23 cellular contexts compared by ENCODE assay signal in genomic region chr4:11724731-11725130, GRCh38.
DNase-seq lines count a peak whose midpoint lies in the region; FAIRE-seq and TF ChIP-seq lines count a peak whose summit lies in the region.
"Had no signal": no experiment of that assay in that cellular context is flagged by ENCODE, and none has a peak within 500 bp of the region (broad histone marks: within the 10 kb centered on the region; RNA-seq: fewer than 3 reads in every experiment).

No MANE protein-coding gene starts in this region.

- DNase-seq in H54 (ENCODE audit: insufficient read length, low spot score), result no peak
- DNase-seq in LHCN-M2 (ENCODE audit: low read depth), result peak; percentile 92
- DNase-seq in astrocyte of the spinal cord (ENCODE audit: low read depth, low spot score), result peak; percentile 68
- DNase-seq in fibroblast of pulmonary artery (ENCODE audit: low read depth), result peak; percentile 52
- no peak for DNase-seq in NCI-H128 (lab: John Stamatoyannopoulos, UW; ENCODE audit: unreplicated experiment)
- no peak for DNase-seq in ACHN
- DNase-seq in T-helper 2 cell treated with Interferon-gamma antibody and Interleukin-4, amounts not matched to agents 5 μg/mL and 100 μg/mL, for 36 hours (ENCODE audit: low spot score), result no peak
- no peak for DNase-seq in occipital lobe (lab: John Stamatoyannopoulos, UW)
- DNase-seq: activated B cell treated with CpG ODN at 0.5 μM for 24 hours; activated CD4-positive, alpha-beta T cell treated with anti-CD3 and anti-CD28 coated beads, Interleukin-2, amount 50 U/mL, for 4 hours; activated CD8-positive, alpha-beta memory T cell treated with anti-CD3 and anti-CD28 coated beads, Interleukin-2, amount 50 U/mL, for 4 hours; head of caudate nucleus; KG1; NCI-H2029; SIG-M5; sigmoid colon; SW 1271; trophoblast cell had no signal

- H3K4me3 ChIP-seq in astrocyte of the spinal cord (ENCODE audit: low read depth, low read length) (no peak overlapping the region), fibroblast of pulmonary artery (replicated peaks; ENCODE audit: low read depth, low read length) (no peak overlapping the region)
- H3K4me3 ChIP-seq: coronary artery, lung, neural progenitor cell, prostate gland, sigmoid colon had no signal

- peaks cover 2% of the 10 kb centered on the region for H3K27me3 Mint-ChIP-seq in T-helper 2 cell treated with Interferon-gamma antibody and Interleukin-4, amounts not matched to agents 5 μg/mL and 100 μg/mL, for 36 hours (ENCODE audit: low read depth)
- H3K27me3 Mint-ChIP-seq: activated B cell treated with CpG ODN at 0.5 μM for 24 hours had no signal

- no peaks in the 10 kb centered on the region for H3K9me3 Mint-ChIP-seq in T-helper 2 cell treated with Interferon-gamma antibody and Interleukin-4, amounts not matched to agents 5 μg/mL and 100 μg/mL, for 36 hours
- H3K9me3 Mint-ChIP-seq: activated B cell treated with CpG ODN at 0.5 μM for 24 hours, neural progenitor cell had no signal

- TF ChIP-seq POLR2A in H54 (IDR thresholded peaks at IDR 0.05; ENCODE audit: low read depth, low read length), result no peak

- no peaks in the 10 kb centered on the region for H3K36me3 Mint-ChIP-seq in T-helper 2 cell treated with Interferon-gamma antibody and Interleukin-4, amounts not matched to agents 5 μg/mL and 100 μg/mL, for 36 hours (ENCODE audit: low read depth)
- H3K36me3 Mint-ChIP-seq: activated naive CD8-positive, alpha-beta T cell; neural progenitor cell had no signal

- in situ Hi-C loops in astrocyte of the spinal cord (cut with HindIII; ENCODE audit: low sequenced_read_pairs) (no loop called here), ACHN (cut with HindIII; ENCODE audit: low pct_ligation_motif_present, low pct_unique_long_range_greater_than_20kb, low sequenced_read_pairs) (no loop called here)

- H3K27ac Mint-ChIP-seq in T-helper 2 cell treated with Interferon-gamma antibody and Interleukin-4, amounts not matched to agents 5 μg/mL and 100 μg/mL, for 36 hours, result no peak overlapping the region
- H3K27ac Mint-ChIP-seq: activated B cell treated with CpG ODN at 0.5 μM for 24 hours; activated naive CD8-positive, alpha-beta T cell; neural progenitor cell had no signal

- H3K4me1 Mint-ChIP-seq in T-helper 2 cell treated with Interferon-gamma antibody and Interleukin-4, amounts not matched to agents 5 μg/mL and 100 μg/mL, for 36 hours (ENCODE audit: low read depth), result no peaks in the 10 kb centered on the region
- H3K4me1 Mint-ChIP-seq: activated B cell treated with CpG ODN at 0.5 μM for 24 hours, neural progenitor cell had no signal

- no peak overlapping the region for H3K4me3 Mint-ChIP-seq in T-helper 2 cell treated with Interferon-gamma antibody and Interleukin-4, amounts not matched to agents 5 μg/mL and 100 μg/mL, for 36 hours
- H3K4me3 Mint-ChIP-seq: activated B cell treated with CpG ODN at 0.5 μM for 24 hours; activated naive CD8-positive, alpha-beta T cell; neural progenitor cell had no signal

- FAIRE-seq in H54 (lab: Jason Lieb, UNC), result peak; percentile 72

- no peak for TF ChIP-seq CTCF in astrocyte of the spinal cord (IDR thresholded peaks at IDR 0.05; ENCODE audit: low read depth, low read length)
- TF ChIP-seq CTCF in fibroblast of pulmonary artery (IDR thresholded peaks at IDR 0.05; ENCODE audit: low read length, missing control alignments), result no peak

Comparison
In these comparisons a context has a peak if more than half of its experiments do, and no peak if none do; other contexts are left out.
1. DNase-seq: peak in LHCN-M2 (single experiment), astrocyte of the spinal cord (single experiment) and fibroblast of pulmonary artery (single experiment); none in H54 (single experiment), NCI-H128 (single experiment), ACHN (single experiment), T-helper 2 cell treated with Interferon-gamma antibody and Interleukin-4, amounts not matched to agents 5 μg/mL and 100 μg/mL, for 36 hours (single experiment) and occipital lobe (single experiment).